ENCODE assay signal across 23 cellular contexts in the genomic region with DNA sequence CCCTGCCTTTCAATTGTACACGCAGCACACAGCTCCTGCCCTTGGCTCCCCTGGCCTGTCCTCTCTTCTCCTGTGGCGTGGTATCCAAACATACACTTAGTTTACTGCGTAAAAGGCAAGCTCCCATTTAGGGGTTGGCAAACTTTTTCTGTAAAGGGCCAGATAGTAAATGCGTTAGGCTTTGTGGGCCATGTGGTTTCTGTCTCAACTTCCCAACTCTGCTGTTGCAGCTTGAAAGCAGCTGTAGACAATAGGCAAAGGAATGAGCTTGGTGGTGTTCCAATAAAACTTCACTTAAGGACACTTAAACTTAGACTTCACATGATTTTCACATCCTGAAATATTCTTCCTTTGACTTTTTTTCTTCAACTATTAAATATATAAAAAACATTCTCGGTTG.
DNase-seq lines count a peak whose midpoint lies in the region; ATAC-seq and TF ChIP-seq lines count a peak whose summit lies in the region.
"Had no signal": no experiment of that assay in that cellular context is flagged by ENCODE, and none has a peak within 500 bp of the region (broad histone marks: within the 10 kb centered on the region; RNA-seq: fewer than 3 reads in every experiment).

No MANE protein-coding gene starts in this region.

- peak overlapping the region; percentile 30 for H3K27ac ChIP-seq in KOPT-K1 (ENCODE audit: low read depth, low read length, poor library complexity, severe bottlenecking)
- no peak overlapping the region for H3K27ac ChIP-seq in psoas muscle
- H3K27ac ChIP-seq: body of pancreas had no signal

- TF ChIP-seq CTCF in psoas muscle (IDR thresholded peaks at IDR 0.05), result no peak

- 86 to 90% (median 87%) methylated on average over 5 of the region's 5 CpGs for WGBS in psoas muscle, 3 donors

- intact Hi-C loops in psoas muscle (cut with DNase I), result no loop called here

- H3K36me3 ChIP-seq in KOPT-K1 (ENCODE audit: insufficient read depth, low read length) (no peaks in the 10 kb centered on the region), psoas muscle (ENCODE audit: insufficient read depth in 1 of 2, low read depth in 1 of 2) (no peaks in the 10 kb centered on the region)

- DNase-seq in amniotic epithelial cell (ENCODE audit: low read depth) (peak; percentile 73), left kidney (ENCODE audit: low read depth, low spot score) (peak; percentile 49), psoas muscle (no peak)
- peak; percentile 1 for DNase-seq in stimulated activated CD8-positive, alpha-beta memory T cell treated with anti-CD3 and anti-CD28 coated beads, Interleukin-4, amount 100 ng/mL, for 48 hours
- DNase-seq: activated B cell treated with CpG ODN at 0.5 μM for 24 hours; activated CD8-positive, alpha-beta T cell treated with anti-CD3 and anti-CD28 coated beads for 36 hours; activated gamma-delta T cell; body of pancreas; H9; IMR-90; islet precursor cell; NCI-H1436; NCI-H446 treated with DMSO at 0.1 percent for 48 hours; occipital lobe; retina; stimulated activated CD4-positive, alpha-beta T cell treated with anti-CD3 and anti-CD28 coated beads, Interleukin-12 subunit alpha, Interleukin-12 subunit beta, amount 100 ng/mL, for 4 hours; stimulated activated CD4-positive, alpha-beta T cell treated with anti-CD3 and anti-CD28 coated beads, Interleukin-4, amount 100 ng/mL, for 4 hours; stimulated activated naive CD4-positive, alpha-beta T cell treated with Interleukin-2 at 50 U/mL for 16 hours had no signal

- H3K27me3 ChIP-seq in psoas muscle (ENCODE audit: insufficient read depth in 3 of 3, low read length in 2 of 3), result no peaks in the 10 kb centered on the region
- H3K27me3 ChIP-seq: body of pancreas had no signal

- H3K9me3 ChIP-seq in KOPT-K1 (ENCODE audit: insufficient read depth, low read length, poor library complexity, severe bottlenecking) (no peaks in the 10 kb centered on the region), psoas muscle (no peaks in the 10 kb centered on the region)
- H3K9me3 ChIP-seq: body of pancreas had no signal

- H3K4me1 ChIP-seq in psoas muscle, result peaks cover 20% of the 10 kb centered on the region
- H3K4me1 ChIP-seq: body of pancreas had no signal

- ATAC-seq in HG03045 (IDR thresholded peaks at IDR 0.05; ENCODE audit: unreplicated experiment) (no peak), HG02763 (IDR thresholded peaks at IDR 0.05; ENCODE audit: unreplicated experiment) (no peak), psoas muscle (no peak)
- ATAC-seq: activated CD8-positive, alpha-beta T cell treated with anti-CD3 and anti-CD28 coated beads for 36 hours; body of pancreas; Right ventricle myocardium inferior had no signal

- H3K4me3 ChIP-seq in psoas muscle, result no peak overlapping the region
- H3K4me3 ChIP-seq: body of pancreas, lung had no signal

Comparison
In these comparisons a context has a peak if more than half of its experiments do, and no peak if none do; other contexts are left out.
1. DNase-seq: peak in amniotic epithelial cell (single experiment), left kidney (single experiment) and stimulated activated CD8-positive, alpha-beta memory T cell treated with anti-CD3 and anti-CD28 coated beads, Interleukin-4, amount 100 ng/mL, for 48 hours (single experiment); none in psoas muscle (0 of 2).